Comparison of ENCODE assay signal across 13 cellular contexts in the genomic region with DNA sequence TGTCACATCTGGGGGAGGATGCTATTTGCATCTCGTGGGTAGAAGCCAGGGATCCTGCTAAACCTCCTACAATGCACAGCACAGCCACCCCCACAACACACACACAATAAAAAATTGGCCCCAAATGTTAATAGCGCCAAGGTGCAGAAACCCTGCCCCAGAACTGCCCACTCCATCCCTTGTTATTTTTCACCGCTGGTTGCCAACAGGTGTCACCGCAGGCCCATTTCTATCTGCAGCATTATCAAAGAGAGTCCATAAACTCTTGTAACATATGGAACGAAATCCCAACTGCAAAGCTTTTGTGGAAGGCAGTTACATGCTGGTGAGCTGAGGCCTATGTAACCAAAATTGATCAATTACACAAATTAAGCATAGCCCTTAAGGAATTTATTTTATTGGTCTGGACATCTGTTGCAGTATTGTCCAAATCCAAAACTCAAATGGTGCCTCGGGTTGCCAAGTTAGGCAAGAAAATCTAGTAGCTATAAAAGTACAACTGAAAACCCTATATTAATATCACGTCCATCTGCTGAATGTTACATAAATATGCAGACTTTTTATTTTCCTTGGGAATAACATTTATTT.
DNase-seq lines count a peak whose midpoint lies in the region; ATAC-seq and TF ChIP-seq lines count a peak whose summit lies in the region.
"Had no signal": no experiment of that assay in that cellular context is flagged by ENCODE, and none has a peak within 500 bp of the region (broad histone marks: within the 10 kb centered on the region; RNA-seq: fewer than 3 reads in every experiment).

No MANE protein-coding gene starts in this region.

- peak; percentile 4 for DNase-seq in A673 (ENCODE audit: low spot score)
- DNase-seq in GM13977 (ENCODE audit: low spot score), result no peak
- no peak for DNase-seq in Panc1 (ENCODE audit: low read depth, low spot score)
- peak; percentile 33 for DNase-seq in iPS DF 6.9 (ENCODE audit: low read depth, low spot score)
- DNase-seq in omental fat pad (ENCODE audit: low spot score), result no peak
- DNase-seq in NCI-H1436 (lab: John Stamatoyannopoulos, UW), result no peak
- DNase-seq in mesenchymal stem cell, result no peak
- DNase-seq: IMR-90, left ventricle myocardium inferior, psoas muscle, T-helper 2 cell, upper lobe of right lung had no signal

- CTCF ChIA-PET in A673 (lab: Charles Lee), result no interaction called here
- CTCF ChIA-PET in Panc1 (lab: Charles Lee), result no interaction called here

- no peak overlapping the region for H2BK15ac ChIP-seq in mesenchymal stem cell (ENCODE audit: low read depth, poor library complexity, severe bottlenecking)

- no peak overlapping the region for H3K18ac ChIP-seq in mesenchymal stem cell (ENCODE audit: low read depth in 1 of 2, low read length in 2 of 2)

- BruUV-seq in A673 (replicated peaks; lab: Mats Ljungman, UMichigan), result no TSS peak
- no TSS peak for BruUV-seq in Panc1 (replicated peaks; lab: Mats Ljungman, UMichigan)

- H3K9me3 ChIP-seq in A673 (ENCODE audit: low read depth, low read length, poor library complexity, severe bottlenecking) (no peaks in the 10 kb centered on the region), Panc1 (ENCODE audit: control insufficient read depth, insufficient read depth, low read depth, low read length) (no peaks in the 10 kb centered on the region), iPS DF 6.9 (ENCODE audit: control insufficient read depth, insufficient read depth, low read length) (no peaks in the 10 kb centered on the region), mesenchymal stem cell (ENCODE audit: control insufficient read depth, low read length) (no peaks in the 10 kb centered on the region)
- H3K9me3 ChIP-seq: left ventricle myocardium inferior, psoas muscle, upper lobe of right lung had no signal

- H3K36me3 ChIP-seq in A673 (ENCODE audit: insufficient read depth, low read length, poor library complexity, severe bottlenecking) (no peaks in the 10 kb centered on the region), Panc1 (ENCODE audit: control insufficient read depth, insufficient read depth, low read length) (no peaks in the 10 kb centered on the region), iPS DF 6.9 (ENCODE audit: control insufficient read depth, insufficient read depth, low read length) (no peaks in the 10 kb centered on the region), mesenchymal stem cell (ENCODE audit: control insufficient read depth in 1 of 2, insufficient read depth in 2 of 2, low read depth in 1 of 2, low read length in 2 of 2) (no peaks in the 10 kb centered on the region)
- H3K36me3 ChIP-seq: left ventricle myocardium inferior, upper lobe of right lung had no signal

- H2AFZ ChIP-seq in mesenchymal stem cell (ENCODE audit: low read depth, low read length), result no peak overlapping the region

- H3K79me1 ChIP-seq in mesenchymal stem cell (replicated peaks; ENCODE audit: low read length, poor library complexity, severe bottlenecking), result no peaks in the 10 kb centered on the region

- H3K4me3 ChIP-seq in A673 (ENCODE audit: low read depth, low read length, poor library complexity, severe bottlenecking), result no peak overlapping the region
- H3K4me3 ChIP-seq in Panc1 (ENCODE audit: low read depth in 2 of 2, low read length in 2 of 2), result no peak overlapping the region
- no peak overlapping the region for H3K4me3 ChIP-seq in iPS DF 6.9 (ENCODE audit: low read length)
- no peak overlapping the region for H3K4me3 ChIP-seq in mesenchymal stem cell (ENCODE audit: insufficient read depth in 1 of 2, low read depth in 1 of 2, low read length in 2 of 2)
- H3K4me3 ChIP-seq: left ventricle myocardium inferior, psoas muscle, upper lobe of right lung had no signal

- no peak overlapping the region for H3K14ac ChIP-seq in mesenchymal stem cell (ENCODE audit: low read length in 2 of 2)

- H3K4ac ChIP-seq in mesenchymal stem cell (ENCODE audit: low read depth in 1 of 2, low read length in 2 of 2), result no peak overlapping the region

- POLR2A ChIA-PET in A673 (lab: Charles Lee; ENCODE audit: low non-redundant PET) (no interaction called here), Panc1 (lab: Charles Lee) (no interaction called here)

- H3K4me1 ChIP-seq in A673 (ENCODE audit: insufficient read depth, low read length, poor library complexity, severe bottlenecking) (no peaks in the 10 kb centered on the region), Panc1 (ENCODE audit: control insufficient read depth, insufficient read depth, low read length) (no peaks in the 10 kb centered on the region), iPS DF 6.9 (ENCODE audit: control insufficient read depth, insufficient read depth, low read length) (no peaks in the 10 kb centered on the region), mesenchymal stem cell (ENCODE audit: control insufficient read depth, insufficient read depth, low read depth, low read length) (no peaks in the 10 kb centered on the region)
- H3K4me1 ChIP-seq: psoas muscle, upper lobe of right lung had no signal

- TF ChIP-seq CTCF in A673 (conservative IDR thresholded peaks at IDR 0.05; ENCODE audit: low read depth, low read length), result 0 out of 2 replicates have a peak, but pooled peaks have one; percentile 20
- TF ChIP-seq CTCF in GM13977 (IDR thresholded peaks at IDR 0.05; ENCODE audit: extremely low read depth, insufficient read depth, missing control alignments), result peak; percentile 22
- TF ChIP-seq CTCF in Panc1 (IDR thresholded peaks at IDR 0.05), result peak; percentile 58
- no peak for TF ChIP-seq CTCF in omental fat pad (IDR thresholded peaks at IDR 0.05)

- no CpG with 5 or more reads among the region's 7 CpGs for WGBS in iPS DF 6.9 (ENCODE audit: insufficient coverage, insufficient read length)
- 44% methylated on average over 5 of the region's 7 CpGs for WGBS in mesenchymal stem cell

- H3K9ac ChIP-seq in mesenchymal stem cell (ENCODE audit: low read length), result no peak overlapping the region

- no peak overlapping the region for H2BK12ac ChIP-seq in mesenchymal stem cell (ENCODE audit: low read length in 2 of 2)

- no peak overlapping the region for H3K23ac ChIP-seq in mesenchymal stem cell (ENCODE audit: low read length in 2 of 2)

- no peak overlapping the region for H2AK5ac ChIP-seq in mesenchymal stem cell (ENCODE audit: low read length, severe bottlenecking)

- H2BK120ac ChIP-seq in mesenchymal stem cell (ENCODE audit: low read depth, low read length), result no peak overlapping the region

- no peak overlapping the region for H4K8ac ChIP-seq in mesenchymal stem cell (ENCODE audit: low read length)

- in situ Hi-C loops in GM13977 (cut with MboI; ENCODE audit: low pct_unique_long_range_greater_than_20kb, low sequenced_read_pairs, unreplicated experiment) (no loop called here), Panc1 (cut with HindIII; ENCODE audit: low pct_unique_long_range_greater_than_20kb, low sequenced_read_pairs) (no loop called here)

- no peak overlapping the region for H2BK5ac ChIP-seq in mesenchymal stem cell (ENCODE audit: low read depth, low read length, poor library complexity, severe bottlenecking)

- H3K27me3 ChIP-seq in A673 (replicated peaks; ENCODE audit: insufficient read depth, low read depth, low read length, poor library complexity) (no peaks in the 10 kb centered on the region), Panc1 (ENCODE audit: control insufficient read depth, insufficient read depth, low read length) (no peaks in the 10 kb centered on the region), iPS DF 6.9 (ENCODE audit: control insufficient read depth, insufficient read depth, low read length) (no peaks in the 10 kb centered on the region), mesenchymal stem cell (ENCODE audit: control insufficient read depth in 1 of 2, insufficient read depth in 1 of 2, low read length in 2 of 2) (peaks cover 10 to 33% of the 10 kb centered on the region in 2 experiments)

- no peak overlapping the region for H4K91ac ChIP-seq in mesenchymal stem cell (ENCODE audit: low read length)

- intact Hi-C loops in A673 (cut with micrococcal nuclease; ENCODE audit: unreplicated experiment), result loop anchor here (2.0 kb wide), 1 partner anchor 1587 kb away; no protein-coding TSS in a partner anchor
- intact Hi-C loops in Panc1 (cut with micrococcal nuclease; ENCODE audit: unreplicated experiment), result no loop called here

- ATAC-seq in Panc1 (no peak), omental fat pad (ENCODE audit: low FRiP score) (no peak), HG03571 (IDR thresholded peaks at IDR 0.05; ENCODE audit: unreplicated experiment) (no peak)
- ATAC-seq: psoas muscle, upper lobe of right lung had no signal

- H3K27ac ChIP-seq in A673 (ENCODE audit: low read depth, low read length, poor library complexity, severe bottlenecking) (no peak overlapping the region), Panc1 (ENCODE audit: low read length) (no peak overlapping the region), iPS DF 6.9 (ENCODE audit: low read length) (no peak overlapping the region), mesenchymal stem cell (ENCODE audit: low read length, poor library complexity, severe bottlenecking) (no peak overlapping the region)
- H3K27ac ChIP-seq: left ventricle myocardium inferior, psoas muscle, upper lobe of right lung had no signal

- no peak overlapping the region for H3K4me2 ChIP-seq in mesenchymal stem cell (ENCODE audit: low read length, poor library complexity, severe bottlenecking)

Comparison
In these comparisons a context has a peak if more than half of its experiments do, and no peak if none do; other contexts are left out.
1. DNase-seq: peak in A673 (single experiment) and iPS DF 6.9 (single experiment); none in GM13977 (single experiment), Panc1 (single experiment), omental fat pad (single experiment), NCI-H1436 (single experiment) and mesenchymal stem cell (single experiment).
2. CTCF ChIP-seq: peak in A673 (single experiment), GM13977 (single experiment) and Panc1 (single experiment); none in omental fat pad (0 of 3).